Comparison of ENCODE assay signal across 7 cellular contexts in the genomic region with DNA sequence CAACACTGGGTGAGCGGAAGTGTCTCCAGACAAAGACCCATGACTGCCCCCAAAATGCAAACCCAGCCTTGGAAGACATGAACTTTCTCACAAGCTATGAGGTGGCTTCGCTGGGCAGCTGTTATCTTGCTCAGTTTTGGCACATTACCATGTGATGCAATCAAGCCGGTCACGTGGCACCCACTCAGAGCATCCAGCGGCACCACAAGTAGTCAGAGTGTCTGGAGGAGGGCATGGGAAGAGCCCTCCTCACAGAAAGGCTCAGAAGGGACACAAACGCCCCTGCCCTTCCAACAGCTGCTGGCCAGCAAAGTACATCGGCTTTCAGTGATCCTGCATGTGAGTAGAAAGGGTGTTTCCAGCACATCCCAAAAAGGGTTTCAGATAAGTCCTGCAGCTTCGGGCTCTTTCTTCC.
DNase-seq lines count a peak whose midpoint lies in the region; ATAC-seq and TF ChIP-seq lines count a peak whose summit lies in the region.

No MANE protein-coding gene starts in this region.

- H2BK5ac ChIP-seq in IMR-90 (ENCODE audit: low read depth, low read length, poor library complexity, severe bottlenecking) = peak overlapping the region; percentile 37

- peak overlapping the region; percentile 65 for H2BK15ac ChIP-seq in IMR-90 (ENCODE audit: low read depth, low read length)

- H3K18ac ChIP-seq in IMR-90 (ENCODE audit: low read depth, low read length) = peak overlapping the region; percentile 19

- peak overlapping the region; percentile 69 for H2BK20ac ChIP-seq in IMR-90 (ENCODE audit: low read depth, low read length)

- peak overlapping the region; percentile 23 for H2BK120ac ChIP-seq in IMR-90 (ENCODE audit: low read depth, low read length)

- DNase-seq in IMR-90 (peak; percentile 95), SK-MEL-5 (ENCODE audit: low read depth, low spot score) (peak; percentile 43), right atrium auricular region (ENCODE audit: low spot score) (peak; percentile 97), tibial artery (peak; percentile 91)
- DNase-seq in activated CD4-positive, alpha-beta T cell treated with anti-CD3 and anti-CD28 coated beads for 1 hour = no peak

- no peaks in the 10 kb centered on the region for H3K27me3 ChIP-seq in IMR-90 (ENCODE audit: control insufficient read depth, insufficient read depth, low read length)
- no peaks in the 10 kb centered on the region for H3K27me3 ChIP-seq in right atrium auricular region
- no peaks in the 10 kb centered on the region for H3K27me3 ChIP-seq in tibial artery

- H3K27ac ChIP-seq in IMR-90 (ENCODE audit: insufficient read depth, low read length) = peak overlapping the region; percentile 36
- peak overlapping the region in 1 of 2 donors; percentile 25 for H3K27ac ChIP-seq in right atrium auricular region
- no peak overlapping the region for H3K27ac ChIP-seq in tibial artery

- H3K4me3 ChIP-seq in IMR-90 (ENCODE audit: insufficient read depth, low read depth, low read length) (no peak overlapping the region), right atrium auricular region (no peak overlapping the region), tibial artery (no peak overlapping the region)

- CTCF ChIA-PET in IMR-90 (lab: Yijun Ruan, JAX) = interaction anchor here (1.0 kb wide), 1 partner anchor 187 kb away, joined by 3 read pairs; no protein-coding TSS in a partner anchor

- peaks cover 3% of the 10 kb centered on the region; the same call in 1 of the 2 replicates for H3K9me1 ChIP-seq in IMR-90 (ENCODE audit: insufficient read depth, low read length)

- no TSS peak for BruUV-seq in IMR-90 (replicated peaks; lab: Mats Ljungman, UMichigan)

- in situ Hi-C loops in IMR-90 (cut with MboI; ENCODE audit: low sequenced_read_pairs) (no loop called here), SK-MEL-5 (cut with HindIII; ENCODE audit: low pct_unique_long_range_greater_than_20kb, low sequenced_read_pairs) (no loop called here)

- no peaks in the 10 kb centered on the region for H3K79me1 ChIP-seq in IMR-90 (ENCODE audit: low read depth in 1 of 2, low read length in 2 of 2)

- H4K8ac ChIP-seq in IMR-90 (ENCODE audit: low read depth in 2 of 2, low read length in 2 of 2) = peak overlapping the region in 1 of 2 experiments; percentile 58; a peak in 1 of 4 replicates

- H3K56ac ChIP-seq in IMR-90 (ENCODE audit: extremely low read depth, insufficient read depth, low read length) = 0 out of 2 replicates have a peak overlapping the region, but pooled peaks have one; percentile 31

- dilution Hi-C loops in IMR-90 (cut with HindIII; ENCODE audit: low sequenced_read_pairs, unreplicated experiment) = no loop called here

- peak overlapping the region; percentile 55 for H3K4ac ChIP-seq in IMR-90 (ENCODE audit: low read depth, low read length)

- ATAC-seq in IMR-90 (ENCODE audit: low read depth) (peak; percentile 92), HG02981 (IDR thresholded peaks at IDR 0.05; ENCODE audit: unreplicated experiment) (no peak), HG02938 (IDR thresholded peaks at IDR 0.05; ENCODE audit: unreplicated experiment) (no peak)

- TF ChIP-seq CTCF in IMR-90 (conservative IDR thresholded peaks at IDR 0.05; ENCODE audit: low read depth, low read length) = no peak
- no peak for TF ChIP-seq CTCF in right atrium auricular region (IDR thresholded peaks at IDR 0.05)
- TF ChIP-seq CTCF in tibial artery (IDR thresholded peaks at IDR 0.05) = no peak

- no peaks in the 10 kb centered on the region for H4K20me1 ChIP-seq in IMR-90 (ENCODE audit: insufficient read depth, low read length)

- H3K9me3 ChIP-seq in IMR-90 (ENCODE audit: control insufficient read depth, insufficient read depth, low read length) (no peaks in the 10 kb centered on the region), right atrium auricular region (no peaks in the 10 kb centered on the region), tibial artery (no peaks in the 10 kb centered on the region)

- H3K4me2 ChIP-seq in IMR-90 (ENCODE audit: low read depth, low read length) = peak overlapping the region; percentile 40

- H4K5ac ChIP-seq in IMR-90 (ENCODE audit: low read depth, low read length) = no peak overlapping the region; the same call in 1 of the 2 replicates

- H3K4me1 ChIP-seq in IMR-90 (ENCODE audit: control insufficient read depth, insufficient read depth, low read length) (peaks cover 10% of the 10 kb centered on the region), right atrium auricular region (peaks cover 0 to 24% of the 10 kb centered on the region in 2 donors), tibial artery (peaks cover 5 to 13% (median 6%) of the 10 kb centered on the region in 4 donors)

- peak overlapping the region; percentile 9; the same call in 1 of the 2 replicates for H3K9ac ChIP-seq in IMR-90 (ENCODE audit: low read depth, low read length)

- peak overlapping the region; percentile 82 for H2AFZ ChIP-seq in IMR-90 (replicated peaks; ENCODE audit: low read length, poor library complexity)

- peak overlapping the region; percentile 74 for H2AK9ac ChIP-seq in IMR-90 (replicated peaks; ENCODE audit: low read depth, low read length, poor library complexity)

- POLR2A ChIA-PET in IMR-90 (lab: Charles Lee; ENCODE audit: unreplicated experiment) = no interaction called here

- H4K91ac ChIP-seq in IMR-90 (ENCODE audit: insufficient read depth, low read depth, low read length) = peak overlapping the region; percentile 68; the same call in 1 of the 2 replicates

- peak overlapping the region; percentile 55 for H3K14ac ChIP-seq in IMR-90 (replicated peaks; ENCODE audit: low read depth, low read length)

- 0% methylated on average over 3 of the region's 8 CpGs; no CpG with 5 or more reads in 1 of the 2 experiments for WGBS in IMR-90 (ENCODE audit: extremely low coverage in 2 of 2, insufficient read length in 1 of 2), 2 experiments

- intact Hi-C loops in IMR-90 (cut with micrococcal nuclease) = no loop called here
- intact Hi-C loops in tibial artery (cut with DNase I; ENCODE audit: low total_unique reads) = no loop called here

- no peak; the same call in none of the 2 replicates for TF ChIP-seq RAD21 in IMR-90 (IDR thresholded peaks at IDR 0.05; ENCODE audit: low read length)

- H3K36me3 ChIP-seq in IMR-90 (ENCODE audit: control insufficient read depth, insufficient read depth, low read length) = no peaks in the 10 kb centered on the region
- H3K36me3 ChIP-seq in right atrium auricular region = no peaks in the 10 kb centered on the region
- no peaks in the 10 kb centered on the region for H3K36me3 ChIP-seq in tibial artery

- peak overlapping the region; percentile 56; the same call in 1 of the 2 replicates for H2AK5ac ChIP-seq in IMR-90 (ENCODE audit: low read depth, low read length)

- no peak overlapping the region for H3K23ac ChIP-seq in IMR-90 (ENCODE audit: low read depth, low read length)

- TF ChIP-seq POLR2A in IMR-90 (IDR thresholded peaks at IDR 0.05; ENCODE audit: low read depth, low read length) = no peak

TF ChIP-seq in IMR-90, 13 proteins besides CTCF, POLR2A, EP300 and RAD21:
- TF ChIP-seq MAZ (IDR thresholded peaks at IDR 0.05; ENCODE audit: borderline replicate concordance, low read depth, low read length) (0 out of 2 replicates have a peak, but pooled peaks have one; percentile 18), CHD1 (IDR thresholded peaks at IDR 0.05; ENCODE audit: low read depth, low read length) (no peak; the same call in 1 of the 2 replicates), RCOR1 (IDR thresholded peaks at IDR 0.05; ENCODE audit: insufficient replicate concordance, low read length) (peak; percentile 36), RFX5 (IDR thresholded peaks at IDR 0.05; ENCODE audit: low read depth, low read length) (no peak), BHLHE40 (IDR thresholded peaks at IDR 0.05; ENCODE audit: low read depth, low read length) (peak; percentile 93), MXI1 (IDR thresholded peaks at IDR 0.05; ENCODE audit: borderline replicate concordance, low read depth, low read length) (peak; percentile 29; the same call in 1 of the 2 replicates), FOS (IDR thresholded peaks at IDR 0.05; ENCODE audit: low read depth, low read length) (peak; percentile 26; the same call in 1 of the 2 replicates), NFE2L2 (IDR thresholded peaks at IDR 0.05; ENCODE audit: low read depth, low read length) (no peak), CEBPB (IDR thresholded peaks at IDR 0.05; ENCODE audit: low read depth, low read length) (peak; percentile 100)
- TF ChIP-seq, protein P1, sequence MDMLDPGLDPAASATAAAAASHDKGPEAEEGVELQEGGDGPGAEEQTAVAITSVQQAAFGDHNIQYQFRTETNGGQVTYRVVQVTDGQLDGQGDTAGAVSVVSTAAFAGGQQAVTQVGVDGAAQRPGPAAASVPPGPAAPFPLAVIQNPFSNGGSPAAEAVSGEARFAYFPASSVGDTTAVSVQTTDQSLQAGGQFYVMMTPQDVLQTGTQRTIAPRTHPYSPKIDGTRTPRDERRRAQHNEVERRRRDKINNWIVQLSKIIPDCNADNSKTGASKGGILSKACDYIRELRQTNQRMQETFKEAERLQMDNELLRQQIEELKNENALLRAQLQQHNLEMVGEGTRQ (IDR thresholded peaks at IDR 0.05; ENCODE audit: low read depth, low read length) = peak; percentile 99
